Comparison of ENCODE assay signal across 17 cellular contexts in genomic region chr15:38053786-38054185, GRCh38.
A peak's percentile ranks its signal among the peaks of the same experiment; 100 is the strongest.
DNase-seq lines count a peak whose midpoint lies in the region; ATAC-seq, FAIRE-seq and TF ChIP-seq lines count a peak whose summit lies in the region.
"Had no signal": no experiment of that assay in that cellular context is flagged by ENCODE, and none has a peak within 500 bp of the region (broad histone marks: within the 10 kb centered on the region; RNA-seq: fewer than 3 reads in every experiment).

No MANE protein-coding gene starts in this region.

- no peaks in the 10 kb centered on the region for H3K9me3 ChIP-seq in subcutaneous abdominal adipose tissue (ENCODE audit: control insufficient read depth in 5 of 5, low read length in 5 of 5)
- H3K9me3 ChIP-seq: BE2C, Caco-2 had no signal

- TF ChIP-seq CTCF in fibroblast of the aortic adventitia (IDR thresholded peaks at IDR 0.05; ENCODE audit: insufficient read depth, low read length), result no peak

- peak overlapping the region; percentile 99 for H3K27ac Mint-ChIP-seq in dendritic cell treated with granulocyte-macrophage colony-stimulating factor and Interleukin-4, amounts not matched to agents 40 ng/mL and 50 ng/mL, for 4 days
- H3K27ac Mint-ChIP-seq: CD4-positive, alpha-beta T cell; GM23338 had no signal

- no peaks in the 10 kb centered on the region for H3K36me3 ChIP-seq in subcutaneous abdominal adipose tissue (ENCODE audit: control insufficient read depth in 5 of 5, insufficient read depth in 5 of 5, low read length in 5 of 5)
- H3K36me3 ChIP-seq: BE2C had no signal

- no peak for DNase-seq in GM19239 (ENCODE audit: insufficient read length, low spot score)
- DNase-seq in fibroblast of the aortic adventitia (ENCODE audit: low read depth), result peak; percentile 65
- no peak for DNase-seq in nucleus accumbens (lab: John Stamatoyannopoulos, UW)
- no peak for DNase-seq in SKM-1 (lab: John Stamatoyannopoulos, UW; ENCODE audit: unreplicated experiment)
- DNase-seq: ACHN; BE2C; Caco-2; CD4-positive, alpha-beta T cell had no signal

- no peak overlapping the region for H3K9ac ChIP-seq in subcutaneous abdominal adipose tissue (ENCODE audit: low read length in 5 of 5)

- FAIRE-seq in GM19239 (lab: Jason Lieb, UNC), result peak; percentile 33
- FAIRE-seq: D721Med, G401.6, GM12891, H54 had no signal

- peaks cover 25% of the 10 kb centered on the region for H3K36me3 Mint-ChIP-seq in dendritic cell treated with granulocyte-macrophage colony-stimulating factor and Interleukin-4, amounts not matched to agents 40 ng/mL and 50 ng/mL, for 4 days (ENCODE audit: low read depth)

- peaks cover 80% of the 10 kb centered on the region for H3K4me1 Mint-ChIP-seq in dendritic cell treated with granulocyte-macrophage colony-stimulating factor and Interleukin-4, amounts not matched to agents 40 ng/mL and 50 ng/mL, for 4 days (ENCODE audit: low read depth)

- no peaks in the 10 kb centered on the region for H3K27me3 ChIP-seq in subcutaneous abdominal adipose tissue (ENCODE audit: control insufficient read depth in 5 of 5, insufficient read depth in 4 of 5, low read length in 5 of 5)
- H3K27me3 ChIP-seq: BE2C had no signal

- no peaks in the 10 kb centered on the region for H3K27me3 Mint-ChIP-seq in dendritic cell treated with granulocyte-macrophage colony-stimulating factor and Interleukin-4, amounts not matched to agents 40 ng/mL and 50 ng/mL, for 4 days

- H3K4me1 ChIP-seq in subcutaneous abdominal adipose tissue (ENCODE audit: control insufficient read depth in 5 of 5, insufficient read depth in 5 of 5, low read length in 5 of 5), result peaks cover 0 to 19% (median 12%) of the 10 kb centered on the region in 5 donors
- H3K4me1 ChIP-seq: BE2C, Caco-2 had no signal

- peak overlapping the region; percentile 6 for H3K27ac ChIP-seq in subcutaneous abdominal adipose tissue (ENCODE audit: low read depth, low read length)
- H3K27ac ChIP-seq: C4-2B had no signal

- no peak for ATAC-seq in GM21737 (IDR thresholded peaks at IDR 0.05; ENCODE audit: unreplicated experiment)
- ATAC-seq: GM23338 had no signal

- no peak overlapping the region for H3K4me3 Mint-ChIP-seq in dendritic cell treated with granulocyte-macrophage colony-stimulating factor and Interleukin-4, amounts not matched to agents 40 ng/mL and 50 ng/mL, for 4 days
- H3K4me3 Mint-ChIP-seq: CD4-positive, alpha-beta T cell; GM23338 had no signal

- no peak overlapping the region for H3K4me3 ChIP-seq in fibroblast of the aortic adventitia (ENCODE audit: low read depth, low read length)
- H3K4me3 ChIP-seq in subcutaneous abdominal adipose tissue (ENCODE audit: low read depth in 1 of 5, low read length in 5 of 5), result no peak overlapping the region
- H3K4me3 ChIP-seq: GM23338 had no signal

- intact Hi-C loops in dendritic cell treated with granulocyte-macrophage colony-stimulating factor and Interleukin-4, amounts not matched to agents 40 ng/mL and 50 ng/mL, for 4 days (cut with micrococcal nuclease), result loop anchor here (10.0 kb wide), 1 partner anchor 49 kb away; no protein-coding TSS in a partner anchor

- H3K9me3 Mint-ChIP-seq in dendritic cell treated with granulocyte-macrophage colony-stimulating factor and Interleukin-4, amounts not matched to agents 40 ng/mL and 50 ng/mL, for 4 days, result peaks cover 9% of the 10 kb centered on the region
- H3K9me3 Mint-ChIP-seq: CD4-positive, alpha-beta T cell; GM23338 had no signal
